Comparison of ENCODE assay signal across 1 cellular context in the genomic region with DNA sequence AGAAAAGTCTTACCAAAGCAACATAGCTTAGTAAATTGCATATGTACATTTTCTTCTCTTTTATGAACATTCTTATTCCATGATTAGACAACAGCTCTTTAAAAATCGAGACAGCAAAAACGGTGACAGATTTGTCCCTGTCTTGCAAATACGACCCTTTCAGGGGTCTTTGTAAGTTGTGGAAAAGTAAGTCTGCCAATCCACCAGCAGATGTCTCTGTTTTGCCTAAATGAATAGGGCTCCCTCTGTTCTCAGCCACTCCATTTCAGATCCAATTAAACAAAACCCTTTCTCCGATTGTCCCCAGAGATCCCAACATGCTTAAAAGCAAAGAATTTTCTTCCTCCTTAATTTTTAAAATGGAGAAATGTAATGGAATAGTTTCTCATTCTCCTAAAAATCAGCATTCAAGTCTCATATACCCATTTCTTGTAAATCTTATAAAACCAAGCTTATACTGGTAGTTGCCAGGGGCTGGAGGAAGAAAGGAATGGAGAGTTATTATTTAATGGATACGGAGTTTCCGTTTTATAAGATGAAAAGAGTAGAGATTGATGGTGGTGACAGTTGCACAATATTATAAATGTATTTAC.
A peak's percentile ranks its signal among the peaks of the same experiment; 100 is the strongest.
TF ChIP-seq lines count a peak whose summit lies in the region.

No MANE protein-coding gene starts in this region.

TF ChIP-seq in K562, 482 proteins besides CTCF, POLR2A, EP300 and RAD21 (continued from another document):
- TF ChIP-seq, protein P1, sequence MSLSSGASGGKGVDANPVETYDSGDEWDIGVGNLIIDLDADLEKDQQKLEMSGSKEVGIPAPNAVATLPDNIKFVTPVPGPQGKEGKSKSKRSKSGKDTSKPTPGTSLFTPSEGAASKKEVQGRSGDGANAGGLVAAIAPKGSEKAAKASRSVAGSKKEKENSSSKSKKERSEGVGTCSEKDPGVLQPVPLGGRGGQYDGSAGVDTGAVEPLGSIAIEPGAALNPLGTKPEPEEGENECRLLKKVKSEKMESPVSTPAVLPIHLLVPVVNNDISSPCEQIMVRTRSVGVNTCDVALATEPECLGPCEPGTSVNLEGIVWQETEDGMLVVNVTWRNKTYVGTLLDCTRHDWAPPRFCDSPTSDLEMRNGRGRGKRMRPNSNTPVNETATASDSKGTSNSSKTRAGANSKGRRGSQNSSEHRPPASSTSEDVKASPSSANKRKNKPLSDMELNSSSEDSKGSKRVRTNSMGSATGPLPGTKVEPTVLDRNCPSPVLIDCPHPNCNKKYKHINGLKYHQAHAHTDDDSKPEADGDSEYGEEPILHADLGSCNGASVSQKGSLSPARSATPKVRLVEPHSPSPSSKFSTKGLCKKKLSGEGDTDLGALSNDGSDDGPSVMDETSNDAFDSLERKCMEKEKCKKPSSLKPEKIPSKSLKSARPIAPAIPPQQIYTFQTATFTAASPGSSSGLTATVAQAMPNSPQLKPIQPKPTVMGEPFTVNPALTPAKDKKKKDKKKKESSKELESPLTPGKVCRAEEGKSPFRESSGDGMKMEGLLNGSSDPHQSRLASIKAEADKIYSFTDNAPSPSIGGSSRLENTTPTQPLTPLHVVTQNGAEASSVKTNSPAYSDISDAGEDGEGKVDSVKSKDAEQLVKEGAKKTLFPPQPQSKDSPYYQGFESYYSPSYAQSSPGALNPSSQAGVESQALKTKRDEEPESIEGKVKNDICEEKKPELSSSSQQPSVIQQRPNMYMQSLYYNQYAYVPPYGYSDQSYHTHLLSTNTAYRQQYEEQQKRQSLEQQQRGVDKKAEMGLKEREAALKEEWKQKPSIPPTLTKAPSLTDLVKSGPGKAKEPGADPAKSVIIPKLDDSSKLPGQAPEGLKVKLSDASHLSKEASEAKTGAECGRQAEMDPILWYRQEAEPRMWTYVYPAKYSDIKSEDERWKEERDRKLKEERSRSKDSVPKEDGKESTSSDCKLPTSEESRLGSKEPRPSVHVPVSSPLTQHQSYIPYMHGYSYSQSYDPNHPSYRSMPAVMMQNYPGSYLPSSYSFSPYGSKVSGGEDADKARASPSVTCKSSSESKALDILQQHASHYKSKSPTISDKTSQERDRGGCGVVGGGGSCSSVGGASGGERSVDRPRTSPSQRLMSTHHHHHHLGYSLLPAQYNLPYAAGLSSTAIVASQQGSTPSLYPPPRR (CRISPR knock-in tag; IDR thresholded peaks at IDR 0.05; ENCODE audit: borderline replicate concordance): no peak
- TF ChIP-seq FOSL1 (tag; conservative IDR thresholded peaks at IDR 0.05) (no peak), CEBPB (tag; IDR thresholded peaks at IDR 0.05) (0 out of 2 replicates have a peak, but pooled peaks have one; percentile 22), MLX (CRISPR knock-in tag; conservative IDR thresholded peaks at IDR 0.05) (no peak), SMAD2 (IDR thresholded peaks at IDR 0.05; ENCODE audit: low read depth, low read length) (no peak), ZNF121 (CRISPR knock-in tag; conservative IDR thresholded peaks at IDR 0.05) (no peak), DEAF1 (CRISPR knock-in tag; IDR thresholded peaks at IDR 0.05) (peak; percentile 68), SMC3 (conservative IDR thresholded peaks at IDR 0.05; ENCODE audit: insufficient read depth, low read depth, low read length) (peak; percentile 52; the same call in 1 of the 2 replicates), ZBTB7A (IDR thresholded peaks at IDR 0.05; ENCODE audit: borderline replicate concordance, control insufficient read depth, low read depth, low read length) (peak; percentile 71), HOMEZ (CRISPR knock-in tag; IDR thresholded peaks at IDR 0.05) (no peak), NR3C1 (CRISPR knock-in tag; IDR thresholded peaks at IDR 0.05) (no peak)
